Comparison of ENCODE assay signal across 7 cellular contexts in the genomic region with DNA sequence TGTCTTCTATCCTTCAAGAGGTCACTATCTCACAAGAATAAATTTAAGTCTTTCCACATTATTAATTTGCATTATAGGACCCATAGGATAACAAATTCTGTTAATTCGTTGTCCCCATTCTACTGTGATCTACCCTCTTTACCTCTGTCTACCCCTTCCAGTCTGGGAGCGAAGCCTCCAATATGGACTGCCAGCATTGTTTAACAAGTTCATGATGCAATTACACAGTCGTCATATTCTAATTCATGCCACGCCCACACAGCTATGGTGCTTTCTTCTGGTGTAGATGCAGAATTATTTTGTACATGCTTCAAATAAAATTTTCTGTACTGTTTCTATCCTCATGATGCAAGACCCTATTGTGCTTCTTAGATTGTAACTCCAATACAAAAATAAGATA.
"Had no signal": no experiment of that assay in that cellular context is flagged by ENCODE, and none has a peak within 500 bp of the region (broad histone marks: within the 10 kb centered on the region; RNA-seq: fewer than 3 reads in every experiment).

No MANE protein-coding gene starts in this region.

- H3K27ac ChIP-seq: HL-60, KMS-11 had no signal

- DNase-seq: IMR-90, KBM-7, KG1 had no signal

- H3K9ac ChIP-seq: KMS-11 had no signal

- FAIRE-seq: HepG2, HTR-8/SVneo had no signal

- ATAC-seq: HepG2 had no signal

- H3K4me2 ChIP-seq: KMS-11 had no signal
